26 cellular contexts compared by ENCODE assay signal in the genomic region with DNA sequence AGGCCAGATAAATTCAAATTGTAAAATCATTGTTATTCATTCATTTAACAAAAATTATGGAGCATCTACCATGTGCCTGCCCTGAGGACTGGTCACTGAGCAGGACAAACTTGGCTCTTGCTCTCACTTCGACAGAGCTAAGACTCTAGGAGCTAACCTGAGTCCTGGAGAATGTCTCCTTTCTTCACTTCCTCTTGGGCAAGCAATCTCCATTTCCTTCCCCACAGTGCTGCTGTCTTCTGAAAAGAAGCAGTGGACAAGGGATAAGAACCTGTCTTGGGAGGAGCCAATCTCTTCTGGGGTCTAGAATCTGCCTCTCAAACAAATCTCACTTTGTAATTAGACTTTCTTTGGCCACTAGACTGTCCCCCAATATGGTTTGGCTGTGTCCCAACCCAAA.
"Had no signal": no experiment of that assay in that cellular context is flagged by ENCODE, and none has a peak within 500 bp of the region (broad histone marks: within the 10 kb centered on the region; RNA-seq: fewer than 3 reads in every experiment).

No MANE protein-coding gene starts in this region.

- H3K36me3 ChIP-seq: breast epithelium, gastroesophageal sphincter, pancreas, sigmoid colon, uterus had no signal

- H3K4me3 ChIP-seq: breast epithelium, gastroesophageal sphincter, hepatocyte, pancreas, psoas muscle, sigmoid colon, smooth muscle cell, uterus had no signal

- H3K4me1 ChIP-seq: breast epithelium, gastroesophageal sphincter, psoas muscle, uterus had no signal

- H3K27ac ChIP-seq: breast epithelium, gastroesophageal sphincter, hepatocyte, pancreas, psoas muscle, sigmoid colon, uterus had no signal

- ATAC-seq: activated CD8-positive, alpha-beta T cell treated with anti-CD3 and anti-CD28 coated beads for 36 hours; activated naive CD4-positive, alpha-beta T cell treated with anti-CD3 and anti-CD28 coated beads, Interleukin-2, amount 50 U/mL, for 72 hours; gastroesophageal sphincter; left cardiac atrium; left ventricle myocardium superior; pancreas; psoas muscle; stimulated activated naive CD8-positive, alpha-beta T cell treated with anti-CD3 and anti-CD28 coated beads, Interleukin-15, amount 100 ng/mL, for 72 hours; WTC11 had no signal

- H3K9me3 ChIP-seq: breast epithelium, gastroesophageal sphincter, pancreas, psoas muscle, sigmoid colon, uterus had no signal

- H3K27me3 ChIP-seq: breast epithelium, hepatocyte, pancreas, sigmoid colon, uterus had no signal

- DNase-seq: activated CD4-positive, alpha-beta T cell treated with anti-CD3 and anti-CD28 coated beads for 1 hour; activated CD4-positive, alpha-beta T cell treated with anti-CD3 and anti-CD28 coated beads, Interleukin-2, amount 10 ng/mL, durations not matched to agents 7 days and 5 days; activated CD8-positive, alpha-beta T cell treated with anti-CD3 and anti-CD28 coated beads for 36 hours; activated T-cell treated with anti-CD3 and anti-CD28 coated beads, Interleukin-2, amount 50 U/mL, for 48 hours; central memory CD4-positive, alpha-beta T cell; left cardiac atrium; left ventricle myocardium superior; mammary epithelial cell; naive B cell; nephron progenitor cell; pancreas; psoas muscle; sigmoid colon; stimulated activated CD4-positive, alpha-beta T cell treated with anti-CD3 and anti-CD28 coated beads, Interleukin-1b, Interleukin-23, amount 100 ng/mL, for 48 hours; stimulated activated CD4-positive, alpha-beta T cell treated with anti-CD3 and anti-CD28 coated beads, Interleukin-4, amount 100 ng/mL, for 4 hours; stimulated activated CD8-positive, alpha-beta memory T cell treated with anti-CD3 and anti-CD28 coated beads, Interleukin-4, amount 100 ng/mL, for 48 hours; stimulated activated naive CD8-positive, alpha-beta T cell treated with anti-CD3 and anti-CD28 coated beads, Interleukin-15, amount 100 ng/mL, for 72 hours; substantia nigra; T-helper 9 cell; uterus had no signal

- H3K4me2 ChIP-seq: hepatocyte, smooth muscle cell had no signal
